In genomic region chr6:138107752-138108592, GRCh38 we compare ENCODE assay signal across 8 cellular contexts. TPM values are rescaled to one million over a fixed set of nuclear protein-coding genes. Genes with fewer than 3 reads are reported as not detected.
DNase-seq lines count a peak whose midpoint lies in the region; ATAC-seq and TF ChIP-seq lines count a peak whose summit lies in the region.

No MANE protein-coding gene starts in this region.

- H3K9me3 ChIP-seq in AG04450 (ENCODE audit: control insufficient read depth, insufficient read depth, low read length) = no peaks in the 10 kb centered on the region
- no peaks in the 10 kb centered on the region for H3K9me3 ChIP-seq in psoas muscle

- H3K27ac ChIP-seq in AG04450 (ENCODE audit: low read depth, low read length) (no peak overlapping the region), psoas muscle (no peak overlapping the region)

- in situ Hi-C loops in ACHN (cut with HindIII; ENCODE audit: low pct_ligation_motif_present, low pct_unique_long_range_greater_than_20kb, low sequenced_read_pairs) = no loop called here

- H3K27me3 Mint-ChIP-seq in activated T-helper 2 cell treated with anti-CD3 and anti-CD28 coated beads, Interferon-gamma antibody, Interleukin-2, Interleukin-4, amounts not matched to agents 10 μg/mL and 5 μg/mL and 100 μg/mL, durations not matched to agents 14 hours and 24 hours and 36 hours (ENCODE audit: low read depth) = peaks cover 29% of the 10 kb centered on the region

- no peak for TF ChIP-seq CTCF in AG04450 (IDR thresholded peaks at IDR 0.05; ENCODE audit: low read depth, low read length)
- no peak for TF ChIP-seq CTCF in NB4 (IDR thresholded peaks at IDR 0.05; ENCODE audit: low read depth, low read length)
- no peak for TF ChIP-seq CTCF in psoas muscle (IDR thresholded peaks at IDR 0.05)

- TF ChIP-seq POLR2A in NB4 (IDR thresholded peaks at IDR 0.05; ENCODE audit: extremely low read depth, insufficient read length) = no peak

- H3K27me3 ChIP-seq in AG04450 (ENCODE audit: control insufficient read depth, insufficient read depth, low read length) (peaks cover 15% of the 10 kb centered on the region), psoas muscle (ENCODE audit: insufficient read depth in 3 of 3, low read length in 2 of 3) (peaks cover 0 to 46% (median 3%) of the 10 kb centered on the region in 3 donors)

- no peaks in the 10 kb centered on the region for H3K9me3 Mint-ChIP-seq in activated T-helper 2 cell treated with anti-CD3 and anti-CD28 coated beads, Interferon-gamma antibody, Interleukin-2, Interleukin-4, amounts not matched to agents 10 μg/mL and 5 μg/mL and 100 μg/mL, durations not matched to agents 14 hours and 24 hours and 36 hours

- 20 to 26% (median 22%) methylated on average over 24 of the region's 24 CpGs for WGBS in psoas muscle, 3 donors

- H3K4me3 ChIP-seq in AG04450 (ENCODE audit: low read depth, low read length) (peak overlapping the region; percentile 65), NB4 (ENCODE audit: low read depth, low read length) (peak overlapping the region; percentile 30), psoas muscle (peak overlapping the region; percentile 80)

- peak overlapping the region; percentile 56 for H3K27ac Mint-ChIP-seq in activated T-helper 2 cell treated with anti-CD3 and anti-CD28 coated beads, Interferon-gamma antibody, Interleukin-2, Interleukin-4, amounts not matched to agents 10 μg/mL and 5 μg/mL and 100 μg/mL, durations not matched to agents 14 hours and 24 hours and 36 hours

- H3K4me1 ChIP-seq in psoas muscle = no peaks in the 10 kb centered on the region

- POLR2A ChIA-PET in AG04450 (lab: Yijun Ruan, JAX) = no interaction called here

- intact Hi-C loops in activated T-helper 2 cell treated with anti-CD3 and anti-CD28 coated beads, Interferon-gamma antibody, Interleukin-2, Interleukin-4, amounts not matched to agents 10 μg/mL and 5 μg/mL and 100 μg/mL, durations not matched to agents 14 hours and 24 hours and 36 hours (cut with micrococcal nuclease) = loop anchor here (5.0 kb wide), 2 partner anchors 241 to 616 kb away; partner anchors contain the start of genes OLIG3 and TNFAIP3
- intact Hi-C loops in left cardiac atrium (cut with DNase I) = loop anchor here in 1 of 2 donors (5.0 to 10.0 kb wide), 2 partner anchors 294 to 403 kb away; partner anchors contain the start of gene HEBP2
- intact Hi-C loops in psoas muscle (cut with DNase I) = loop anchor here (2.0 to 5.0 kb wide), 3 partner anchors 105 to 401 kb away; no protein-coding TSS in a partner anchor

- H3K36me3 ChIP-seq in psoas muscle (ENCODE audit: insufficient read depth in 1 of 2, low read depth in 1 of 2) = no peaks in the 10 kb centered on the region

- H3K4me3 Mint-ChIP-seq in activated T-helper 2 cell treated with anti-CD3 and anti-CD28 coated beads, Interferon-gamma antibody, Interleukin-2, Interleukin-4, amounts not matched to agents 10 μg/mL and 5 μg/mL and 100 μg/mL, durations not matched to agents 14 hours and 24 hours and 36 hours (ENCODE audit: low read depth) = peak overlapping the region; percentile 84

- H3K36me3 Mint-ChIP-seq in activated T-helper 2 cell treated with anti-CD3 and anti-CD28 coated beads, Interferon-gamma antibody, Interleukin-2, Interleukin-4, amounts not matched to agents 10 μg/mL and 5 μg/mL and 100 μg/mL, durations not matched to agents 14 hours and 24 hours and 36 hours (ENCODE audit: low read depth) = peaks cover 9% of the 10 kb centered on the region

- ATAC-seq in GM18909 (IDR thresholded peaks at IDR 0.05; ENCODE audit: poor library complexity, unreplicated experiment) (peak; percentile 20), left cardiac atrium (peak in 1 of 2 donors; percentile 43), psoas muscle (peak in 3 of 4 donors; percentile 6 to 30 (median 21)), GM21528 (IDR thresholded peaks at IDR 0.05; ENCODE audit: low FRiP score, unreplicated experiment) (no peak)

- DNase-seq in AG04450 (ENCODE audit: low read depth, low spot score) (no peak), NB4 (ENCODE audit: low read depth) (no peak), left cardiac atrium (peak; percentile 23), psoas muscle (no peak), ACHN (no peak)
- no peak for DNase-seq in activated T-helper 2 cell treated with anti-CD3 and anti-CD28 coated beads, Interferon-gamma antibody, Interleukin-2, Interleukin-4, amounts not matched to agents 10 μg/mL and 5 μg/mL and 100 μg/mL, durations not matched to agents 14 hours and 24 hours and 36 hours (ENCODE audit: low spot score)

- CTCF ChIA-PET in AG04450 (lab: Charles Lee) = interaction anchor here (0.6 to 3.1 kb wide), 11 partner anchors 10 to 403 kb away, joined by 3 to 250 read pairs (median 5); no protein-coding TSS in a partner anchor

- peaks cover 26% of the 10 kb centered on the region for H3K4me1 Mint-ChIP-seq in activated T-helper 2 cell treated with anti-CD3 and anti-CD28 coated beads, Interferon-gamma antibody, Interleukin-2, Interleukin-4, amounts not matched to agents 10 μg/mL and 5 μg/mL and 100 μg/mL, durations not matched to agents 14 hours and 24 hours and 36 hours (ENCODE audit: low read depth)

RNA-seq across cellular contexts. Expression of gene PERP, which starts 0.8 kb away (rescaled TPM):
- polyA plus RNA-seq in AG04450 (2011; rRNA removed) (40.5 and 47.6 TPM in 2 replicates), psoas muscle (1 to 10 TPM in 1 of 3 donors, under 1 TPM in 2; 0.70 to 2.8 (median 1.00) TPM)
- polyA minus RNA-seq in AG04450 (2011; rRNA and poly(A)+ RNA removed) = 24.3 and 25.1 TPM in 2 replicates
- total RNA-seq in activated T-helper 2 cell treated with anti-CD3 and anti-CD28 coated beads, Interferon-gamma antibody, Interleukin-2, Interleukin-4, amounts not matched to agents 10 μg/mL and 5 μg/mL and 100 μg/mL, durations not matched to agents 14 hours and 24 hours and 36 hours = 6.4 and 7.0 TPM in 2 replicates
- total RNA-seq in left cardiac atrium (10 to 100 TPM; 36.7 to 45.6 TPM), psoas muscle (10 to 100 TPM in 2 of 4 donors, 1 to 10 TPM in 1, under 1 TPM in 1; 0.95 to 12.3 (median 5.8) TPM)

RNA-seq across cellular contexts. Expression of gene ARFGEF3, which starts 53.8 kb away (rescaled TPM):
- 0.02 and 0.04 TPM in 2 replicates for polyA plus RNA-seq in AG04450 (2011; rRNA removed)
- polyA minus RNA-seq in AG04450 (2011; rRNA and poly(A)+ RNA removed) = 0.09 TPM in 2 replicates
- 0.48 and 0.55 TPM in 2 replicates for total RNA-seq in activated T-helper 2 cell treated with anti-CD3 and anti-CD28 coated beads, Interferon-gamma antibody, Interleukin-2, Interleukin-4, amounts not matched to agents 10 μg/mL and 5 μg/mL and 100 μg/mL, durations not matched to agents 14 hours and 24 hours and 36 hours
- total RNA-seq in left cardiac atrium = 1 to 10 TPM; 1.4 to 2.7 TPM
- 10 to 100 TPM in 2 of 4 donors, under 1 TPM in 2; 0.38 to 18.4 (median 7.6) TPM for total RNA-seq in psoas muscle
- under 1 TPM; 0.20 to 0.22 (median 0.21) TPM for polyA plus RNA-seq in psoas muscle

Comparison
In these comparisons a context has a peak if more than half of its experiments do, and no peak if none do; other contexts are left out.
1. H3K4me3 ChIP-seq: peak in every context shown above with its lines; median percentile 80 in psoas muscle; 65 in AG04450; 30 in NB4.